1 cellular context compared by ENCODE assay signal in the genomic region with DNA sequence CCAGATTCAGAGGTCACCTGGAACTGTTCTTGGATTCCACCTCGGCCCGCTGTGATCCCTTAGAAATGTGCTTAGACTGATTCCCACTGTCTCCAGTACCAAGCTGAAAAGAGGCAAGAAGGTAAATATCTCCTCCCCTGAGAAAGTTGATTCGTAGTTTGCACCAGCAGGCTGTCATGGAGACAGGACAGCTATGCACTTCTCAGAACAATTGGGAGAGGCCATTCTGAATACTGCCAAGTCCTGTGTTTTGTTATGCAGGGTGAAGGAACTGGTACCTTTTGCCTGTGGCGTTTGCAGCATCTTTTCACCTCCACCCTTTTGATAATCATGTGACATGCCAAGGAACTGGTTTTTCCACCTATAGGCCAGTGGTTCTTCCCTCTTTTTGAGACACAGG.
TF ChIP-seq lines count a peak whose summit lies in the region.

No MANE protein-coding gene starts in this region.

TF ChIP-seq in K562, 482 proteins besides CTCF, POLR2A, EP300 and RAD21:
- TF ChIP-seq, protein P1, sequence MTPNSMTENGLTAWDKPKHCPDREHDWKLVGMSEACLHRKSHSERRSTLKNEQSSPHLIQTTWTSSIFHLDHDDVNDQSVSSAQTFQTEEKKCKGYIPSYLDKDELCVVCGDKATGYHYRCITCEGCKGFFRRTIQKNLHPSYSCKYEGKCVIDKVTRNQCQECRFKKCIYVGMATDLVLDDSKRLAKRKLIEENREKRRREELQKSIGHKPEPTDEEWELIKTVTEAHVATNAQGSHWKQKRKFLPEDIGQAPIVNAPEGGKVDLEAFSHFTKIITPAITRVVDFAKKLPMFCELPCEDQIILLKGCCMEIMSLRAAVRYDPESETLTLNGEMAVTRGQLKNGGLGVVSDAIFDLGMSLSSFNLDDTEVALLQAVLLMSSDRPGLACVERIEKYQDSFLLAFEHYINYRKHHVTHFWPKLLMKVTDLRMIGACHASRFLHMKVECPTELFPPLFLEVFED (CRISPR knock-in tag; conservative IDR thresholded peaks at IDR 0.05): no peak
- TF ChIP-seq PTTG1 (tag; IDR thresholded peaks at IDR 0.05; ENCODE audit: low read depth): no peak
- TF ChIP-seq, protein P2, sequence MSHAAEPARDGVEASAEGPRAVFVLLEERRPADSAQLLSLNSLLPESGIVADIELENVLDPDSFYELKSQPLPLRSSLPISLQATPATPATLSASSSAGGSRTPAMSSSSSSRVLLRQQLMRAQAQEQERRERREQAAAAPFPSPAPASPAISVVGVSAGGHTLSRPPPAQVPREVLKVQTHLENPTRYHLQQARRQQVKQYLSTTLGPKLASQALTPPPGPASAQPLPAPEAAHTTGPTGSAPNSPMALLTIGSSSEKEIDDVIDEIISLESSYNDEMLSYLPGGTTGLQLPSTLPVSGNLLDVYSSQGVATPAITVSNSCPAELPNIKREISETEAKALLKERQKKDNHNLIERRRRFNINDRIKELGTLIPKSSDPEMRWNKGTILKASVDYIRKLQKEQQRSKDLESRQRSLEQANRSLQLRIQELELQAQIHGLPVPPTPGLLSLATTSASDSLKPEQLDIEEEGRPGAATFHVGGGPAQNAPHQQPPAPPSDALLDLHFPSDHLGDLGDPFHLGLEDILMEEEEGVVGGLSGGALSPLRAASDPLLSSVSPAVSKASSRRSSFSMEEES (CRISPR knock-in tag; IDR thresholded peaks at IDR 0.05): 0 out of 2 replicates have a peak, but pooled peaks have one; percentile 4
